ENCODE assay signal across 21 cellular contexts in the genomic region with DNA sequence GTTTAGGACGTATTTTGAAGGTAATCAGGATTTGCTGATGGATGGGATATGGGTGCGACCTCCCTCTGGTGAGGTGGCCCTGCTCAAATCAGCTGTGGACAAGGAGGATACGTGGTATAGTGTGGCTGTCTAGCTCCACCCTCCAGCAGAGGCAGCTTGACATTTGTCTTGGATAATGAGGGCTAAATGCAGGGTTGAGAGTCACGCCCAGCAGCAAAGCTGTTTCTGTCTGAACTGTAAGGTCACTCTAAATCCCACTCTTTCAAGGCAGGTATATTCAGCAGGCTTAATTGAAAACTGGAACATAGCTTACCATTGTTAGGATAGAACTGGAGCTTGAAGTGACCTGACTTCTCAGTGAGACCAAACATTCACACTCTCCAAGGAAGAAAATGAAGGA.
DNase-seq lines count a peak whose midpoint lies in the region; ATAC-seq and TF ChIP-seq lines count a peak whose summit lies in the region.
"Had no signal": no experiment of that assay in that cellular context is flagged by ENCODE, and none has a peak within 500 bp of the region (broad histone marks: within the 10 kb centered on the region; RNA-seq: fewer than 3 reads in every experiment).

No MANE protein-coding gene starts in this region.

- intact Hi-C loops in sciatic nerve (cut with DNase I) = no loop called here

- H3K27ac ChIP-seq in SJCRH30 = peak overlapping the region; percentile 80
- H3K27ac ChIP-seq in mesenchymal stem cell (ENCODE audit: low read length, poor library complexity, severe bottlenecking) = no peak overlapping the region
- H3K27ac ChIP-seq in smooth muscle cell (ENCODE audit: low read depth) = peak overlapping the region; percentile 10
- H3K27ac ChIP-seq: KMS-11, RWPE1, SJSA1 had no signal

- no peaks in the 10 kb centered on the region for H3K79me2 ChIP-seq in smooth muscle cell (ENCODE audit: low read depth)

- peak overlapping the region; percentile 16 to 35 for H3K4ac ChIP-seq in mesenchymal stem cell (ENCODE audit: low read depth in 1 of 2, low read length in 2 of 2)

- H4K8ac ChIP-seq in mesenchymal stem cell (ENCODE audit: low read length) = peak overlapping the region; percentile 69

- 98% methylated on average over 3 of the region's 4 CpGs for WGBS in mesenchymal stem cell
- WGBS in smooth muscle cell (ENCODE audit: low lambda C conversion rate) = 87% methylated on average over 4 of the region's 4 CpGs

- DNase-seq in NCI-H2227 (lab: John Stamatoyannopoulos, UW; ENCODE audit: unreplicated experiment) = peak; percentile 61
- DNase-seq in SJCRH30 = no peak
- no peak for DNase-seq in mesenchymal stem cell
- no peak for DNase-seq in smooth muscle cell (lab: John Stamatoyannopoulos, UW; ENCODE audit: unreplicated experiment)
- DNase-seq in NCI-H2107 (lab: John Stamatoyannopoulos, UW) = no peak
- DNase-seq in sciatic nerve (ENCODE audit: low spot score) = no peak
- no peak for DNase-seq in T1000 (lab: John Stamatoyannopoulos, UW)
- DNase-seq: ACHN; C1 segment of cervical spinal cord; CD8-positive, alpha-beta memory T cell; DMS79; H7; NCI-H1048; NCI-H146; NCI-H2029 treated with DMSO at 0.1 percent for 48 hours; NCI-H2171 treated with DMSO at 0.1 percent for 48 hours; NCI-H774; PC-3 had no signal

- H4K20me1 ChIP-seq in smooth muscle cell (ENCODE audit: low read depth) = no peaks in the 10 kb centered on the region

- peaks cover 72% of the 10 kb centered on the region for H3K4me1 ChIP-seq in SJCRH30
- H3K4me1 ChIP-seq in mesenchymal stem cell (ENCODE audit: control insufficient read depth, insufficient read depth, low read depth, low read length) = peaks cover 49% of the 10 kb centered on the region
- peaks cover 20% of the 10 kb centered on the region for H3K4me1 ChIP-seq in smooth muscle cell (ENCODE audit: low read depth)

- no peak overlapping the region for H3K4me3 ChIP-seq in SJCRH30
- no peak overlapping the region for H3K4me3 ChIP-seq in mesenchymal stem cell (ENCODE audit: insufficient read depth in 1 of 2, low read depth in 1 of 2, low read length in 2 of 2)
- H3K4me3 ChIP-seq in smooth muscle cell = no peak overlapping the region
- H3K4me3 ChIP-seq: SJSA1 had no signal

- H3K18ac ChIP-seq in mesenchymal stem cell (ENCODE audit: low read depth in 1 of 2, low read length in 2 of 2) = peak overlapping the region; percentile 66 to 96

- H4K91ac ChIP-seq in mesenchymal stem cell (ENCODE audit: low read length) = peak overlapping the region; percentile 87

- no peak overlapping the region for H3K4me2 ChIP-seq in mesenchymal stem cell (ENCODE audit: low read length, poor library complexity, severe bottlenecking)
- H3K4me2 ChIP-seq in smooth muscle cell = no peak overlapping the region
- H3K4me2 ChIP-seq: KMS-11 had no signal

- no peak for ATAC-seq in sciatic nerve
- ATAC-seq: PC-3 had no signal

- no peaks in the 10 kb centered on the region for H3K27me3 ChIP-seq in SJCRH30
- H3K27me3 ChIP-seq in mesenchymal stem cell (ENCODE audit: control insufficient read depth in 1 of 2, insufficient read depth in 1 of 2, low read length in 2 of 2) = no peaks in the 10 kb centered on the region
- H3K27me3 ChIP-seq in smooth muscle cell (ENCODE audit: low read depth) = no peaks in the 10 kb centered on the region
- H3K27me3 ChIP-seq: SJSA1 had no signal

- H3K14ac ChIP-seq in mesenchymal stem cell (ENCODE audit: low read length in 2 of 2) = peak overlapping the region in 1 of 2 experiments; percentile 93

- H2AFZ ChIP-seq in mesenchymal stem cell (ENCODE audit: low read depth, low read length) = no peak overlapping the region
- H2AFZ ChIP-seq in smooth muscle cell (ENCODE audit: low read depth) = no peak overlapping the region

- peak overlapping the region; percentile 90 for H2AK5ac ChIP-seq in mesenchymal stem cell (ENCODE audit: low read length, severe bottlenecking)

- peaks cover 19% of the 10 kb centered on the region for H3F3A ChIP-seq in smooth muscle cell (ENCODE audit: low read depth)

- H2BK12ac ChIP-seq in mesenchymal stem cell (ENCODE audit: low read length in 2 of 2) = peak overlapping the region; percentile 81 to 100

- no peak overlapping the region for H3K9ac ChIP-seq in mesenchymal stem cell (ENCODE audit: low read length)
- no peak overlapping the region for H3K9ac ChIP-seq in smooth muscle cell (ENCODE audit: low read depth)
- H3K9ac ChIP-seq: KMS-11 had no signal

- peak overlapping the region; percentile 50 for H2BK15ac ChIP-seq in mesenchymal stem cell (ENCODE audit: low read depth, poor library complexity, severe bottlenecking)

- peak overlapping the region; percentile 37 for H2BK120ac ChIP-seq in mesenchymal stem cell (ENCODE audit: low read depth, low read length)

- H3K36me3 ChIP-seq in SJCRH30 (no peaks in the 10 kb centered on the region), mesenchymal stem cell (ENCODE audit: control insufficient read depth in 1 of 2, insufficient read depth in 2 of 2, low read depth in 1 of 2, low read length in 2 of 2) (peaks cover 0 to 2% of the 10 kb centered on the region in 2 experiments), smooth muscle cell (ENCODE audit: low read depth) (no peaks in the 10 kb centered on the region)
- H3K36me3 ChIP-seq: SJSA1 had no signal

- no peak overlapping the region for H2BK5ac ChIP-seq in mesenchymal stem cell (ENCODE audit: low read depth, low read length, poor library complexity, severe bottlenecking)

- H3K9me3 ChIP-seq in SJCRH30 (replicated peaks) = no peaks in the 10 kb centered on the region
- no peaks in the 10 kb centered on the region for H3K9me3 ChIP-seq in mesenchymal stem cell (ENCODE audit: control insufficient read depth, low read length)
- H3K9me3 ChIP-seq in smooth muscle cell (replicated peaks; ENCODE audit: low read depth) = no peaks in the 10 kb centered on the region
- H3K9me3 ChIP-seq: SJSA1 had no signal

- TF ChIP-seq CTCF in smooth muscle cell (IDR thresholded peaks at IDR 0.05; ENCODE audit: borderline replicate concordance, insufficient read depth, poor library complexity, severe bottlenecking) = no peak

- H3K23ac ChIP-seq in mesenchymal stem cell (ENCODE audit: low read length in 2 of 2) = no peak overlapping the region

- peaks cover 10% of the 10 kb centered on the region for H3K79me1 ChIP-seq in mesenchymal stem cell (replicated peaks; ENCODE audit: low read length, poor library complexity, severe bottlenecking)
